ENCODE assay signal across 24 cellular contexts in the genomic region with DNA sequence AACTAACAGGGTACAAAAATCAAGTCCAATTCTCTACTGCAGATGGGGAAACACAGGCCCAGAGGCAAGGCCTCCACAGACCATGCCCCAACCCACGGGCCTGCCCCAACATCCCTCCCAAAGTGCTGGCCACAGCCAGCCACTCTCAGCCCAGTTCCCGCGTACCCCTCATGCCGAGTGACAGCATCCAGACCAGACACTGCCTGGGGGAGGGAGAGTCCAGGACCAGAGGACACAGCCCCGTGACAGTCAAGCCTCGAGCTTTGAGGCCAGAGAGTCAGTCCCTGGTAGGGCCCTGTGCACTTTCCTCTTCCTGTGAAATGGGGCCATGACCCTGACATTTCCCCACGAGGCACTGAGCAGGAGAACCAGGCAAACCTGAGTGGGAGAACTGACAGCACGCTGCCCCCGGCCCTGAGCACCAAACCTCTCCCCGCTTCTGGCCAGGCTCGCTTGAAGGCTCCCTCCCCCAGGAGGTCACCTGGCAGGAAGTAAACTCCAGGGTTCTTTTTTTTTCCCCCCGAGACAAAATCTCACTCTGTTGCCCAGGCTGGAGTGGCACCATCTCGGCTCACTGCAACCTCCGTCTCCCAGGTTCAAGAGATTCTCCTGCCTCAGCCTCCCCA. TPM values are rescaled to one million over a fixed set of nuclear protein-coding genes. Genes with fewer than 3 reads are reported as not detected.
DNase-seq lines count a peak whose midpoint lies in the region; ATAC-seq, FAIRE-seq and TF ChIP-seq lines count a peak whose summit lies in the region.
"Had no signal": no experiment of that assay in that cellular context is flagged by ENCODE, and none has a peak within 500 bp of the region (broad histone marks: within the 10 kb centered on the region; RNA-seq: fewer than 3 reads in every experiment).

No MANE protein-coding gene starts in this region.

- 0 out of 2 replicates have a peak overlapping the region, but pooled peaks have one; percentile 11 for H3K4me2 ChIP-seq in BLaER1
- H3K4me2 ChIP-seq in smooth muscle cell = no peak overlapping the region

- peaks cover 19% of the 10 kb centered on the region for H3K4me1 ChIP-seq in BLaER1
- peaks cover 0 to 99% (median 21%) of the 10 kb centered on the region in 3 donors for H3K4me1 ChIP-seq in gastroesophageal sphincter
- peaks cover 17% of the 10 kb centered on the region for H3K4me1 ChIP-seq in smooth muscle cell (ENCODE audit: low read depth)

- H2AFZ ChIP-seq in smooth muscle cell (ENCODE audit: low read depth) = no peak overlapping the region

- ATAC-seq in gastroesophageal sphincter = no peak
- ATAC-seq: CD8-positive, alpha-beta T cell; GM12878; T-helper 17 cell had no signal

- H3K4me3 ChIP-seq in BLaER1 (no peak overlapping the region), gastroesophageal sphincter (peak overlapping the region in 1 of 2 donors; percentile 90), smooth muscle cell (no peak overlapping the region)
- H3K4me3 ChIP-seq: GM12878, SJSA1 had no signal

- H4K20me1 ChIP-seq in BLaER1 (no peaks in the 10 kb centered on the region), smooth muscle cell (ENCODE audit: low read depth) (peaks cover 92% of the 10 kb centered on the region)

- TF ChIP-seq CTCF in gastroesophageal sphincter (IDR thresholded peaks at IDR 0.05) (no peak), smooth muscle cell (IDR thresholded peaks at IDR 0.05; ENCODE audit: borderline replicate concordance, insufficient read depth, poor library complexity, severe bottlenecking) (no peak)

- no peak overlapping the region for H3K9ac ChIP-seq in BLaER1
- no peak overlapping the region for H3K9ac ChIP-seq in smooth muscle cell (ENCODE audit: low read depth)

- peaks cover 51% of the 10 kb centered on the region for H3K79me2 ChIP-seq in smooth muscle cell (ENCODE audit: low read depth)

- H3K27me3 ChIP-seq in BLaER1 (0 out of 2 replicates have a peak, but pooled peaks cover 3% of the 10 kb centered on the region), gastroesophageal sphincter (no peaks in the 10 kb centered on the region), smooth muscle cell (ENCODE audit: low read depth) (no peaks in the 10 kb centered on the region)
- H3K27me3 ChIP-seq: SJSA1 had no signal

- WGBS in gastroesophageal sphincter (ENCODE audit: low coverage in 1 of 2), 2 donors = 20 to 31% methylated on average over 2 to 3 of the region's 14 CpGs
- 86% methylated on average over 14 of the region's 14 CpGs for WGBS in smooth muscle cell (ENCODE audit: low lambda C conversion rate)

- H3K36me3 ChIP-seq in BLaER1 (no peaks in the 10 kb centered on the region), gastroesophageal sphincter (peaks cover 0 to 53% of the 10 kb centered on the region in 2 donors), smooth muscle cell (ENCODE audit: low read depth) (no peaks in the 10 kb centered on the region)
- H3K36me3 ChIP-seq: WERI-Rb-1 had no signal

- peaks cover 57% of the 10 kb centered on the region for H3F3A ChIP-seq in smooth muscle cell (ENCODE audit: low read depth)

- TF ChIP-seq POLR2A in gastroesophageal sphincter (IDR thresholded peaks at IDR 0.05) = no peak

- peak; percentile 28 for FAIRE-seq in HTR-8/SVneo (lab: Jason Lieb, UNC)
- FAIRE-seq: GM12878, keratinocyte had no signal

- DNase-seq in HTR-8/SVneo (ENCODE audit: insufficient read length, low spot score) = no peak
- DNase-seq in smooth muscle cell (lab: John Stamatoyannopoulos, UW; ENCODE audit: unreplicated experiment) = no peak
- no peak for DNase-seq in NCI-H748 (lab: John Stamatoyannopoulos, UW; ENCODE audit: unreplicated experiment)
- DNase-seq in epidermal melanocyte (ENCODE audit: insufficient read length, low spot score) = no peak
- no peak for DNase-seq in Kasumi-1 (lab: John Stamatoyannopoulos, UW)
- no peak for DNase-seq in nucleus accumbens (lab: John Stamatoyannopoulos, UW)
- DNase-seq: activated CD4-positive, alpha-beta memory T cell treated with anti-CD3 and anti-CD28 coated beads, Interleukin-2, amount 10 ng/mL, durations not matched to agents 7 days and 5 days; activated naive CD4-positive, alpha-beta T cell treated with Interleukin-2 at 50 U/mL for 16 hours; CD8-positive, alpha-beta T cell; effector memory CD4-positive, alpha-beta T cell; esophagus squamous epithelium; GOT3; KBM-7; MV-4-11; NCI-H187; NCI-H226; stimulated activated CD4-positive, alpha-beta T cell treated with anti-CD3 and anti-CD28 coated beads, Interleukin-12 subunit alpha, Interleukin-12 subunit beta, amount 100 ng/mL, for 4 hours; T-helper 17 cell; WERI-Rb-1 had no signal

- H3K9me3 ChIP-seq in BLaER1 (no peaks in the 10 kb centered on the region), gastroesophageal sphincter (no peaks in the 10 kb centered on the region), smooth muscle cell (replicated peaks; ENCODE audit: low read depth) (no peaks in the 10 kb centered on the region)
- H3K9me3 ChIP-seq: esophagus squamous epithelium had no signal

- H3K27ac ChIP-seq in BLaER1 = no peak overlapping the region
- H3K27ac ChIP-seq in gastroesophageal sphincter = peak overlapping the region in 3 of 4 donors; percentile 93 to 98 (median 97)
- H3K27ac ChIP-seq in smooth muscle cell (ENCODE audit: low read depth) = peak overlapping the region; percentile 38
- H3K27ac ChIP-seq: SJSA1, WERI-Rb-1 had no signal

- TF ChIP-seq EP300 in gastroesophageal sphincter (IDR thresholded peaks at IDR 0.05) = no peak

RNA-seq across cellular contexts. Expression of a gene that starts 4.9 kb away (rescaled TPM):
- total RNA-seq in gastroesophageal sphincter = 1,000 to 10,000 TPM; 1,087 to 2,842 (median 1,707) TPM
- total RNA-seq in smooth muscle cell = 185 and 198 TPM in 2 replicates
- polyA plus RNA-seq in smooth muscle cell = 993 and 1,109 TPM in 2 replicates
- total RNA-seq: CD8-positive, alpha-beta T cell had no signal

RNA-seq across cellular contexts. Expression of a gene that starts 27.2 kb away (rescaled TPM):
- total RNA-seq in gastroesophageal sphincter (10 to 100 TPM in 2 of 4 donors, 1 to 10 TPM in 2; 7.2 to 14.0 (median 9.4) TPM), smooth muscle cell (14.5 and 20.3 TPM in 2 replicates)
- polyA plus RNA-seq in smooth muscle cell = 18.1 and 21.5 TPM in 2 replicates

RNA-seq across cellular contexts. Expression of a gene that starts 59.4 kb away (rescaled TPM):
- total RNA-seq in gastroesophageal sphincter (100 to 1,000 TPM in 1 of 4 donors, 10 to 100 TPM in 3; 66.3 to 100 (median 78.9) TPM), smooth muscle cell (60.5 and 66.8 TPM in 2 replicates)
- 108 and 139 TPM in 2 replicates for polyA plus RNA-seq in smooth muscle cell
